2 cellular contexts compared by ENCODE assay signal in genomic region chr4:185656467-185656890, GRCh38.
TF ChIP-seq lines count a peak whose summit lies in the region.

No MANE protein-coding gene starts in this region.

TF ChIP-seq in IMR-90, 13 proteins besides CTCF, POLR2A, EP300 and RAD21:
- TF ChIP-seq CEBPB (IDR thresholded peaks at IDR 0.05; ENCODE audit: low read depth, low read length) (no peak), USF2 (IDR thresholded peaks at IDR 0.05; ENCODE audit: low read depth, low read length) (no peak), CHD1 (IDR thresholded peaks at IDR 0.05; ENCODE audit: low read depth, low read length) (no peak), SMC3 (IDR thresholded peaks at IDR 0.05; ENCODE audit: low read depth, low read length) (no peak), MXI1 (IDR thresholded peaks at IDR 0.05; ENCODE audit: borderline replicate concordance, low read depth, low read length) (no peak), MAZ (IDR thresholded peaks at IDR 0.05; ENCODE audit: borderline replicate concordance, low read depth, low read length) (no peak), RCOR1 (IDR thresholded peaks at IDR 0.05; ENCODE audit: insufficient replicate concordance, low read length) (no peak)

TF ChIP-seq in endothelial cell of umbilical vein, 7 proteins besides CTCF, POLR2A, EP300 and RAD21:
- TF ChIP-seq GATA2 (IDR thresholded peaks at IDR 0.05; ENCODE audit: insufficient read depth, insufficient read length, low read depth, low read length) (no peak), POLR2AphosphoS5 (IDR thresholded peaks at IDR 0.05; ENCODE audit: insufficient read depth, low read depth, low read length) (no peak), EZH2 (IDR thresholded peaks at IDR 0.05; ENCODE audit: borderline replicate concordance, low read depth, low read length, severe bottlenecking) (no peak), MYC (IDR thresholded peaks at IDR 0.05; ENCODE audit: low read depth, low read length) (no peak), FOS (IDR thresholded peaks at IDR 0.05; ENCODE audit: borderline replicate concordance, insufficient read depth, low read length) (no peak), MAX (IDR thresholded peaks at IDR 0.05; ENCODE audit: insufficient read depth, insufficient read length) (no peak), JUN (IDR thresholded peaks at IDR 0.05; ENCODE audit: borderline replicate concordance, insufficient read depth, insufficient read length, low read depth) (no peak)
TF ChIP-seq in endothelial cell of umbilical vein: peak in this region for 0.
